Comparison of ENCODE assay signal across 1 cellular context in the genomic region with DNA sequence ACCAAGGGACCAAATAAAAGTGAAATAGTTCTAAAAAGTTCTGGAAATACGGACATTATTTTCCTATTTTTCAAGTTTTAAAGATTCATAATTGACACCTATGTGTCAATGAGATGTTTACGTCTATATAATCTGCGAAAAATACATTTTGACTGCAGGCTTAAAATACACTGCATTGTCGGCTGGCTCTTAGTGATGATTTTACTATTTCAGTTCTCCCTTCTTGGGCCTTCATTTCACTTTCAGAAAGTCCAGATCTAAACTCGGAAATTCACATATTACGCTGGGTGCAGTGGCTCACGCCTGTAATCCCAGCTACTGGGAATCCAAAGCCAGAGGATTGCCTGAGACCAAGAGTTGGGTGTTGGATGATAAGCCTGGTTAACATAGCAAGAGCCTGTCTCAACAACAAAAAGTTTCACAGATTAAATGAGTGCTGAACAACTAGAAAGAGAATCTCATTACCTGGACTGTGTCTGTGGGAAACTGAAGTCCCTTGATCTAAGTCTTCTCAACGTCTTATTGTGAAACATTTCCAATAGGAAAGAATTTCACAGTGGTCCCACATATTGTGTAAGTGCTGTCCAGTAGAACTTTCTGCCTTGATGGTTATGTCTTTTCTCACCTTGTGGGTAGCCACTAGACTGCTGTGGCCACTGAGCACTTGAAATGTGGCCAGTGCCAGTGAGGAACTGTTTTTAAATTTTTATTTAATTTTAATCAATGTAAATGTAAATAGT.
TF ChIP-seq lines count a peak whose summit lies in the region.

No MANE protein-coding gene starts in this region.

TF ChIP-seq in K562, 482 proteins besides CTCF, POLR2A, EP300 and RAD21 (continued from another document):
- TF ChIP-seq, protein P1, sequence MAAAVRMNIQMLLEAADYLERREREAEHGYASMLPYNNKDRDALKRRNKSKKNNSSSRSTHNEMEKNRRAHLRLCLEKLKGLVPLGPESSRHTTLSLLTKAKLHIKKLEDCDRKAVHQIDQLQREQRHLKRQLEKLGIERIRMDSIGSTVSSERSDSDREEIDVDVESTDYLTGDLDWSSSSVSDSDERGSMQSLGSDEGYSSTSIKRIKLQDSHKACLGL (CRISPR knock-in tag; IDR thresholded peaks at IDR 0.05; ENCODE audit: borderline replicate concordance, poor library complexity, severe bottlenecking) = no peak
- TF ChIP-seq THRB (CRISPR knock-in tag; conservative IDR thresholded peaks at IDR 0.05) (no peak), CEBPB (tag; IDR thresholded peaks at IDR 0.05) (peak; percentile 58), PTBP1 (IDR thresholded peaks at IDR 0.05; ENCODE audit: low read depth, low read length) (no peak), ZBTB49 (CRISPR knock-in tag; IDR thresholded peaks at IDR 0.05; ENCODE audit: borderline replicate concordance) (no peak), ARID1B (IDR thresholded peaks at IDR 0.05) (no peak), ZNF140 (CRISPR knock-in tag; IDR thresholded peaks at IDR 0.05) (no peak)
